Comparison of ENCODE assay signal across 17 cellular contexts in the genomic region with DNA sequence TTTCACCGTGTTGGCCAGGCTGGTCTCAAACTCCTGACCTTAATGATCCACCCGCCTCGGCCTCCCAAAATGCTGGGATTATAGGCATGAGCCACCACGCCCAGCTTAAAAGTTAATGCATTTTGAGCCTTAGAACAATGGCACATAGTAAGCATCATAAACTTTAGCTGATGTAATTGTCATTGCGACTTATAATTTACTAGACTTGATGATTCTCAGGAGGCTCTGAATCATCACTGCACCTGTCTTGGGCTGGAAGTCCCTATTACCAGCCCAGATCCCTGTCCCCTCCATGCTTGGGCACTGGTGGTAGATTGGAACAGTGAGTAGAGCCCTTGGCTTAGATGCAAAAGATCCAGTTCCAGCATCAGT. TPM values are rescaled to one million over a fixed set of nuclear protein-coding genes. Genes with fewer than 3 reads are reported as not detected.
DNase-seq lines count a peak whose midpoint lies in the region; ATAC-seq lines count a peak whose summit lies in the region.
"Had no signal": no experiment of that assay in that cellular context is flagged by ENCODE, and none has a peak within 500 bp of the region (broad histone marks: within the 10 kb centered on the region; RNA-seq: fewer than 3 reads in every experiment).

No MANE protein-coding gene starts in this region.

- H3K27ac ChIP-seq in CD4-positive, alpha-beta memory T cell (ENCODE audit: low read depth, low read length): no peak overlapping the region
- H3K27ac ChIP-seq: A549 had no signal

- peaks cover 18% of the 10 kb centered on the region for H3K36me3 Mint-ChIP-seq in activated CD8-positive, alpha-beta memory T cell treated with anti-CD3 and anti-CD28 coated beads, Interleukin-2, amount 10 ng/mL, durations not matched to agents 7 days and 5 days
- peaks cover 16 to 31% of the 10 kb centered on the region in 2 donors for H3K36me3 Mint-ChIP-seq in CD4-positive, alpha-beta memory T cell

- peak overlapping the region; percentile 14 for H3K27ac Mint-ChIP-seq in activated CD8-positive, alpha-beta memory T cell treated with anti-CD3 and anti-CD28 coated beads, Interleukin-2, amount 10 ng/mL, durations not matched to agents 7 days and 5 days
- H3K27ac Mint-ChIP-seq in CD4-positive, alpha-beta memory T cell: peak overlapping the region in 4 of 7 donors; percentile 22 to 79 (median 50)

- no peaks in the 10 kb centered on the region for H3K9me3 ChIP-seq in CD4-positive, alpha-beta memory T cell (ENCODE audit: control insufficient read depth in 1 of 2, low read length in 2 of 2)
- H3K9me3 ChIP-seq: A549, Caco-2 had no signal

- POLR2A ChIA-PET in CD4-positive, alpha-beta memory T cell (lab: Charles Lee; ENCODE audit: partially characterized antibody): interaction anchor here (0.7 to 1.2 kb wide), 3 partner anchors 8 to 48 kb away, joined by 3 to 5 read pairs (median 3); partner anchors contain the start of gene SNRNP35

- H3K4me1 ChIP-seq in CD4-positive, alpha-beta memory T cell (ENCODE audit: insufficient read depth, low read length): no peaks in the 10 kb centered on the region
- H3K4me1 ChIP-seq: A549, Caco-2 had no signal

- H3K27me3 ChIP-seq in CD4-positive, alpha-beta memory T cell (ENCODE audit: insufficient read depth, low read length): no peaks in the 10 kb centered on the region

- intact Hi-C loops in CD4-positive, alpha-beta memory T cell (cut with micrococcal nuclease): no loop called here

- no peak for DNase-seq in activated CD8-positive, alpha-beta memory T cell treated with anti-CD3 and anti-CD28 coated beads, Interleukin-2, amount 10 ng/mL, durations not matched to agents 7 days and 5 days
- no peak for DNase-seq in activated CD8-positive, alpha-beta memory T cell treated with anti-CD3 and anti-CD28 coated beads for 24 hours
- DNase-seq in CD4-positive, alpha-beta memory T cell: no peak
- DNase-seq in LHCN-M2 (ENCODE audit: low read depth): peak; percentile 17
- DNase-seq in kidney tubule cell (ENCODE audit: low spot score): peak; percentile 36
- no peak for DNase-seq in DMS53 (lab: John Stamatoyannopoulos, UW)
- DNase-seq in LoVo (ENCODE audit: low spot score): no peak
- DNase-seq: C1 segment of cervical spinal cord, Caco-2, HCEC 1CT, KG1, NCI-H1048, NCI-H1436 treated with DMSO at 0.1 percent for 48 hours, NCI-H2081, NCI-H524 had no signal

- no peak for ATAC-seq in activated CD8-positive, alpha-beta memory T cell treated with anti-CD3 and anti-CD28 coated beads, Interleukin-2, amount 10 ng/mL, durations not matched to agents 7 days and 5 days
- ATAC-seq in GM21737 (IDR thresholded peaks at IDR 0.05; ENCODE audit: unreplicated experiment): no peak
- ATAC-seq: A549 had no signal

- no peak overlapping the region for H3K4me3 ChIP-seq in CD4-positive, alpha-beta memory T cell (ENCODE audit: low read length in 2 of 2)
- H3K4me3 ChIP-seq: A549 had no signal

- peaks cover 3% of the 10 kb centered on the region for H3K36me3 ChIP-seq in CD4-positive, alpha-beta memory T cell (ENCODE audit: insufficient read depth, low read length)

- no peak overlapping the region for H3K4me3 Mint-ChIP-seq in activated CD8-positive, alpha-beta memory T cell treated with anti-CD3 and anti-CD28 coated beads, Interleukin-2, amount 10 ng/mL, durations not matched to agents 7 days and 5 days
- no peak overlapping the region for H3K4me3 Mint-ChIP-seq in CD4-positive, alpha-beta memory T cell

- H3K4me1 Mint-ChIP-seq in activated CD8-positive, alpha-beta memory T cell treated with anti-CD3 and anti-CD28 coated beads, Interleukin-2, amount 10 ng/mL, durations not matched to agents 7 days and 5 days: no peaks in the 10 kb centered on the region
- peaks cover 0 to 3% (median 1%) of the 10 kb centered on the region in 4 donors for H3K4me1 Mint-ChIP-seq in CD4-positive, alpha-beta memory T cell

- H3K9me3 Mint-ChIP-seq in activated CD8-positive, alpha-beta memory T cell treated with anti-CD3 and anti-CD28 coated beads, Interleukin-2, amount 10 ng/mL, durations not matched to agents 7 days and 5 days (ENCODE audit: low read depth): no peaks in the 10 kb centered on the region
- no peaks in the 10 kb centered on the region for H3K9me3 Mint-ChIP-seq in CD4-positive, alpha-beta memory T cell

- no peaks in the 10 kb centered on the region for H3K27me3 Mint-ChIP-seq in activated CD8-positive, alpha-beta memory T cell treated with anti-CD3 and anti-CD28 coated beads, Interleukin-2, amount 10 ng/mL, durations not matched to agents 7 days and 5 days
- H3K27me3 Mint-ChIP-seq in CD4-positive, alpha-beta memory T cell: no peaks in the 10 kb centered on the region

- CTCF ChIA-PET in activated CD8-positive, alpha-beta memory T cell treated with anti-CD3 and anti-CD28 coated beads, Interleukin-2, amount 10 ng/mL, durations not matched to agents 7 days and 5 days (lab: Charles Lee): interaction anchor here (1.3 kb wide), 1 partner anchor 172 kb away, joined by 4 read pairs; no protein-coding TSS in a partner anchor
- CTCF ChIA-PET in CD4-positive, alpha-beta memory T cell (lab: Charles Lee; ENCODE audit: partially characterized antibody): interaction anchor here (1.1 to 2.3 kb wide), 2 partner anchors 39 to 59 kb away, joined by 3 to 8 read pairs; no protein-coding TSS in a partner anchor

RNA-seq across cellular contexts. Expression of gene KMT5A, which starts 26.1 kb away (rescaled TPM):
- 10 to 100 TPM; 76.3 to 79.3 TPM for total RNA-seq in activated CD8-positive, alpha-beta memory T cell treated with anti-CD3 and anti-CD28 coated beads, Interleukin-2, amount 10 ng/mL, durations not matched to agents 7 days and 5 days
- 10 to 100 TPM; 31.5 to 35.9 TPM for total RNA-seq in CD4-positive, alpha-beta memory T cell
- polyA plus RNA-seq in CD4-positive, alpha-beta memory T cell: 1 to 10 TPM; 1.0 to 4.3 TPM
- total RNA-seq in LHCN-M2 (2014; rRNA removed): 51.9 and 62.7 TPM in 2 replicates
- polyA plus RNA-seq in LHCN-M2 (2012): 30.5 TPM

RNA-seq across cellular contexts. Expression of gene RILPL2, which starts 26.5 kb away (rescaled TPM):
- total RNA-seq in activated CD8-positive, alpha-beta memory T cell treated with anti-CD3 and anti-CD28 coated beads, Interleukin-2, amount 10 ng/mL, durations not matched to agents 7 days and 5 days: 10 to 100 TPM in 1 of 2 experiments, 1 to 10 TPM in 1; 6.3 to 11.3 TPM
- total RNA-seq in CD4-positive, alpha-beta memory T cell: 10 to 100 TPM; 11.6 to 11.9 TPM
- 10 to 100 TPM; 13.3 to 13.7 TPM for polyA plus RNA-seq in CD4-positive, alpha-beta memory T cell
- 3.3 and 3.5 TPM in 2 replicates for total RNA-seq in LHCN-M2 (2014; rRNA removed)
- polyA plus RNA-seq in LHCN-M2 (2012): 4.0 TPM

RNA-seq across cellular contexts. Expression of gene SBNO1, which starts 45.4 kb away (rescaled TPM):
- total RNA-seq in activated CD8-positive, alpha-beta memory T cell treated with anti-CD3 and anti-CD28 coated beads, Interleukin-2, amount 10 ng/mL, durations not matched to agents 7 days and 5 days: 10 to 100 TPM; 35.7 to 45.3 TPM
- 10 to 100 TPM; 54.1 to 56.3 TPM for total RNA-seq in CD4-positive, alpha-beta memory T cell
- polyA plus RNA-seq in CD4-positive, alpha-beta memory T cell: 10 to 100 TPM; 26.3 to 39.9 TPM
- 29.7 and 32.1 TPM in 2 replicates for total RNA-seq in LHCN-M2 (2014; rRNA removed)
- polyA plus RNA-seq in LHCN-M2 (2012): 9.3 TPM

RNA-seq across cellular contexts. Expression of gene SNRNP35, which starts 47.9 kb away (rescaled TPM):
- total RNA-seq in activated CD8-positive, alpha-beta memory T cell treated with anti-CD3 and anti-CD28 coated beads, Interleukin-2, amount 10 ng/mL, durations not matched to agents 7 days and 5 days: 10 to 100 TPM; 31.0 to 32.1 TPM
- total RNA-seq in CD4-positive, alpha-beta memory T cell: 10 to 100 TPM; 44.0 to 49.5 TPM
- 10 to 100 TPM; 39.0 to 40.4 TPM for polyA plus RNA-seq in CD4-positive, alpha-beta memory T cell
- 10.9 and 16.0 TPM in 2 replicates for total RNA-seq in LHCN-M2 (2014; rRNA removed)
- polyA plus RNA-seq in LHCN-M2 (2012): 25.1 TPM

Comparison
In these comparisons a context has a peak if more than half of its experiments do, and no peak if none do; other contexts are left out.
1. DNase-seq: peak in LHCN-M2 (single experiment) and kidney tubule cell (single experiment); none in activated CD8-positive, alpha-beta memory T cell treated with anti-CD3 and anti-CD28 coated beads, Interleukin-2, amount 10 ng/mL, durations not matched to agents 7 days and 5 days (single experiment), activated CD8-positive, alpha-beta memory T cell treated with anti-CD3 and anti-CD28 coated beads for 24 hours (single experiment), CD4-positive, alpha-beta memory T cell (0 of 5), DMS53 (single experiment) and LoVo (single experiment).